Comparison of ENCODE assay signal across 8 cellular contexts in the genomic region with DNA sequence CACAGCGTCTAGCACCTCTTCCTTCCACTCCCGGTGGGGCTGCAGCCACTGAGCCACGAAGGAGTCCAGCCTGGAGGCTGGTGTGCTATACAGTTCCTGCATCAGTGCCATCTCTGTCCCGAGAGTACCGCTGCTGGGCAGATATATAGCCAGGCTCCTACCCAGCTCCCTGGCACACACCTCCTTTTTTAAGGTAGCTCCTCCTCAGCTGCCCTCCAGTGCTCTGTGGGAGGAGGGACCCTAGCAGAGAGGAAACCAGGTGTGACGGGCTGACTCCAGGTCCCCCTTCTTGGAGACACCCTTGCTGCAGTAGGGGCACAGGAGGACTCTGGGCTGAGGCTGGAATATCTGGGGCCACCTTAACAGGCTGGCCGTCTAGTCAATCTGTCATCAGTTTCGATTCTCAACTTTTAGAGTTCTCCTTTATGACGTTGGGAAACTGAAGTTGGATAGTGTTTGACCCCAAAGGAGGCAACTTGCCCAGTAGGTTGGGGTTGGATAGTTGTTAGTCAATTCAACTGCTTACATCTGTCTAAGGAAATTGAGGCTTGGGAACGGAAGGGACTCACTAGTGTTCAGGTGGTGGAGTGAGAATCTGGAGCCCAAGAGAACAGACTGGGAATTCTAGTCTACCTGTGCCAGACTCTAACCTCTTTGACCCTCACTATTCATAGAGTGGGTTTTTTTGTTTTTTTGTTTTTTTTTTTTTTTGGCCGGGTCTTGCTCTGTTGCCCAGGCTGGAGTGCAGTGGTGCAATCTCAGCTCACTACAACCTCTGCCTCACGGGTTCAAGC. TPM values are rescaled to one million over a fixed set of nuclear protein-coding genes. Genes with fewer than 3 reads are reported as not detected.
DNase-seq lines count a peak whose midpoint lies in the region; ATAC-seq, FAIRE-seq and TF ChIP-seq lines count a peak whose summit lies in the region.

A gene with protein sequence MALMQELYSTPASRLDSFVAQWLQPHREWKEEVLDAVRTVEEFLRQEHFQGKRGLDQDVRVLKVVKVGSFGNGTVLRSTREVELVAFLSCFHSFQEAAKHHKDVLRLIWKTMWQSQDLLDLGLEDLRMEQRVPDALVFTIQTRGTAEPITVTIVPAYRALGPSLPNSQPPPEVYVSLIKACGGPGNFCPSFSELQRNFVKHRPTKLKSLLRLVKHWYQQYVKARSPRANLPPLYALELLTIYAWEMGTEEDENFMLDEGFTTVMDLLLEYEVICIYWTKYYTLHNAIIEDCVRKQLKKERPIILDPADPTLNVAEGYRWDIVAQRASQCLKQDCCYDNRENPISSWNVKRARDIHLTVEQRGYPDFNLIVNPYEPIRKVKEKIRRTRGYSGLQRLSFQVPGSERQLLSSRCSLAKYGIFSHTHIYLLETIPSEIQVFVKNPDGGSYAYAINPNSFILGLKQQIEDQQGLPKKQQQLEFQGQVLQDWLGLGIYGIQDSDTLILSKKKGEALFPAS (minus strand): TSS at position 386 of the 794 bp plus-strand sequence. CDS start 275 bp downstream, at position 111.

- CTCF ChIA-PET in endothelial cell of umbilical vein (lab: Charles Lee), result interaction anchor here (0.5 to 1.2 kb wide), 2 partner anchors 9 to 34 kb away, joined by 3 to 4 read pairs; no protein-coding TSS in a partner anchor

- H3K4me3 Mint-ChIP-seq in osteocyte (ENCODE audit: unreplicated experiment), result peak within 1 kb of the TSS; percentile 66

- H3K27ac ChIP-seq in HL-60 (replicated peaks) (no peak within 1 kb of the TSS), endothelial cell of umbilical vein (ENCODE audit: insufficient read depth, low read depth, low read length) (no peak within 1 kb of the TSS)

- DNase-seq in AML-193 (lab: John Stamatoyannopoulos, UW) (peak; percentile 41 to 53), HL-60 (ENCODE audit: low read depth in 1 of 2, low spot score in 1 of 2) (no peak), endothelial cell of umbilical vein (ENCODE audit: low read depth, low spot score) (peak; percentile 20), osteocyte (ENCODE audit: extremely low spot score, unreplicated experiment) (no peak), NCI-H524 treated with DMSO at 0.1 percent for 48 hours (lab: John Stamatoyannopoulos, UW) (no peak), hepatic stellate cell (ENCODE audit: low spot score) (no peak)
- peak; percentile 59 for DNase-seq in activated CD4-positive, alpha-beta T cell treated with anti-CD3 and anti-CD28 coated beads, Interleukin-2, amount 50 U/mL, for 1 hour

- H3K4me3 ChIP-seq in HL-60 (replicated peaks; ENCODE audit: insufficient read depth, low read length) (peak within 1 kb of the TSS; percentile 45), endothelial cell of umbilical vein (replicated peaks in 1 of 3; ENCODE audit: insufficient read depth in 1 of 3, low read depth in 1 of 3, low read length in 3 of 3) (peak within 1 kb of the TSS in 2 of 3 experiments; percentile 3 to 46)

- H3K79me2 ChIP-seq in endothelial cell of umbilical vein (ENCODE audit: control insufficient read depth, insufficient read depth, low read length), result no peaks in the 10 kb centered on the region

- no peaks in the 10 kb centered on the region for H3K9me3 ChIP-seq in endothelial cell of umbilical vein (replicated peaks; ENCODE audit: control insufficient read depth, insufficient read depth, low read length)

- H3K4me1 Mint-ChIP-seq in osteocyte (ENCODE audit: unreplicated experiment), result peaks cover 13% of the 10 kb centered on the region

- H3K9ac ChIP-seq in endothelial cell of umbilical vein (replicated peaks; ENCODE audit: extremely low read depth, insufficient read depth, low read length), result no peak within 1 kb of the TSS

- H4K20me1 ChIP-seq in endothelial cell of umbilical vein (replicated peaks; ENCODE audit: control insufficient read depth, extremely low read depth, insufficient read depth, low read length), result no peaks in the 10 kb centered on the region

- BruUV-seq in endothelial cell of umbilical vein (replicated peaks; lab: Mats Ljungman, UMichigan), result no TSS peak

- H3K9me1 ChIP-seq in endothelial cell of umbilical vein (replicated peaks; ENCODE audit: control insufficient read depth, extremely low read depth, insufficient read depth, low read length), result no peaks in the 10 kb centered on the region

- POLR2A ChIA-PET in endothelial cell of umbilical vein (lab: Charles Lee), result no interaction called here

- no peaks in the 10 kb centered on the region for H3K9me3 Mint-ChIP-seq in osteocyte (ENCODE audit: unreplicated experiment)

- dilution Hi-C loops in endothelial cell of umbilical vein (cut with MboI; ENCODE audit: extremely low pct_ligation_motif_present, low sequenced_read_pairs), result no loop called here

- intact Hi-C loops in endothelial cell of umbilical vein (cut with micrococcal nuclease), result no loop called here

- ATAC-seq in GM19452 (IDR thresholded peaks at IDR 0.05; ENCODE audit: unreplicated experiment), result peak; percentile 73

- TF ChIP-seq CTCF in HL-60 (IDR thresholded peaks at IDR 0.05; ENCODE audit: insufficient read depth, low read length) (no peak), endothelial cell of umbilical vein (IDR thresholded peaks at IDR 0.05; ENCODE audit: extremely low read depth in 1 of 2, insufficient read depth in 1 of 2, low read depth in 1 of 2, low read length in 2 of 2) (no peak), osteocyte (IDR thresholded peaks at IDR 0.05) (no peak)

- no peaks in the 10 kb centered on the region for H3K36me3 Mint-ChIP-seq in osteocyte (ENCODE audit: unreplicated experiment)

- peaks cover 39% of the 10 kb centered on the region for H3K27me3 Mint-ChIP-seq in osteocyte (ENCODE audit: unreplicated experiment)

- H3K4me2 ChIP-seq in endothelial cell of umbilical vein (ENCODE audit: insufficient read depth, low read length), result peak within 1 kb of the TSS; percentile 10

- peak within 1 kb of the TSS; percentile 12 for H2AFZ ChIP-seq in endothelial cell of umbilical vein (ENCODE audit: low read depth, low read length)

- peak within 1 kb of the TSS; percentile 35 for H3K27ac Mint-ChIP-seq in osteocyte (ENCODE audit: unreplicated experiment)

- no peaks in the 10 kb centered on the region for H3K36me3 ChIP-seq in endothelial cell of umbilical vein (ENCODE audit: control insufficient read depth in 2 of 2, extremely low read depth in 1 of 2, insufficient read depth in 2 of 2, low read length in 2 of 2)

- H3K27me3 ChIP-seq in HL-60 (ENCODE audit: insufficient read depth, poor library complexity, severe bottlenecking) (no peaks in the 10 kb centered on the region), endothelial cell of umbilical vein (ENCODE audit: control insufficient read depth in 2 of 2, insufficient read depth in 2 of 2, low read length in 2 of 2) (peaks cover 3 to 5% of the 10 kb centered on the region in 2 experiments)

- TF ChIP-seq POLR2A in endothelial cell of umbilical vein (IDR thresholded peaks at IDR 0.05; ENCODE audit: low read depth, low read length), result no peak

- no peaks in the 10 kb centered on the region for H3K4me1 ChIP-seq in endothelial cell of umbilical vein (ENCODE audit: control insufficient read depth, extremely low read depth, insufficient read depth, low read length)

- peak; percentile 81 for FAIRE-seq in endothelial cell of umbilical vein (lab: Jason Lieb, UNC)

TF ChIP-seq in endothelial cell of umbilical vein, 7 proteins besides CTCF, POLR2A, EP300 and RAD21:
- TF ChIP-seq, protein P1, sequence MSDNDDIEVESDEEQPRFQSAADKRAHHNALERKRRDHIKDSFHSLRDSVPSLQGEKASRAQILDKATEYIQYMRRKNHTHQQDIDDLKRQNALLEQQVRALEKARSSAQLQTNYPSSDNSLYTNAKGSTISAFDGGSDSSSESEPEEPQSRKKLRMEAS (IDR thresholded peaks at IDR 0.05; ENCODE audit: insufficient read depth, insufficient read length), result no peak
- TF ChIP-seq EZH2 (IDR thresholded peaks at IDR 0.05; ENCODE audit: borderline replicate concordance, low read depth, low read length, severe bottlenecking), result no peak
- TF ChIP-seq FOS (IDR thresholded peaks at IDR 0.05; ENCODE audit: borderline replicate concordance, insufficient read depth, low read length), result no peak
- no peak for TF ChIP-seq POLR2AphosphoS5 (IDR thresholded peaks at IDR 0.05; ENCODE audit: insufficient read depth, low read depth, low read length)
- TF ChIP-seq MYC (IDR thresholded peaks at IDR 0.05; ENCODE audit: low read depth, low read length), result no peak
- no peak for TF ChIP-seq GATA2 (IDR thresholded peaks at IDR 0.05; ENCODE audit: insufficient read depth, insufficient read length, low read depth, low read length)
- no peak for TF ChIP-seq JUN (IDR thresholded peaks at IDR 0.05; ENCODE audit: borderline replicate concordance, insufficient read depth, insufficient read length, low read depth)

RNA-seq across cellular contexts. Expression of the gene that starts here (rescaled TPM):
- 0.33 TPM in 1 of 2 replicates, not detected in the other for total RNA-seq in endothelial cell of umbilical vein
- 0.17 and 0.30 TPM in 2 replicates for polyA plus RNA-seq in endothelial cell of umbilical vein
- 0.22 and 0.30 TPM in 2 replicates for polyA plus RNA-seq in endothelial cell of umbilical vein (2011; cell fraction: cytosol; rRNA removed)
- polyA plus RNA-seq in endothelial cell of umbilical vein (2011; cell fraction: nucleus; rRNA removed), result 0.14 TPM in 1 of 2 replicates, not detected in the other
- polyA plus RNA-seq in endothelial cell of umbilical vein (2012), result 0.25 and 0.35 TPM in 2 replicates
- 1.2 TPM in 1 of 2 replicates, not detected in the other for polyA minus RNA-seq in endothelial cell of umbilical vein
- polyA minus RNA-seq in endothelial cell of umbilical vein (2011; cell fraction: cytosol; rRNA and poly(A)+ RNA removed), result 2.9 TPM
- not detected in 2 replicates for polyA minus RNA-seq in endothelial cell of umbilical vein (2011; cell fraction: nucleus; rRNA and poly(A)+ RNA removed)
- total RNA-seq in osteocyte, result 0.21 and 0.24 TPM in 2 replicates

Comparison
In these comparisons a context has a peak if more than half of its experiments do, and no peak if none do; other contexts are left out.
1. DNase-seq: peak in AML-193 (2 of 2), activated CD4-positive, alpha-beta T cell treated with anti-CD3 and anti-CD28 coated beads, Interleukin-2, amount 50 U/mL, for 1 hour (single experiment) and endothelial cell of umbilical vein (single experiment); none in HL-60 (0 of 2), osteocyte (single experiment), NCI-H524 treated with DMSO at 0.1 percent for 48 hours (single experiment) and hepatic stellate cell (single experiment).